In genomic region chr9:30289435-30289834, GRCh38 we compare ENCODE assay signal across 2 cellular contexts.
TF ChIP-seq lines count a peak whose summit lies in the region.

No MANE protein-coding gene starts in this region.

TF ChIP-seq in A549, 52 proteins besides CTCF, POLR2A, EP300 and RAD21 (continued from another document):
- TF ChIP-seq USF2 (IDR thresholded peaks at IDR 0.05), result no peak

TF ChIP-seq in IMR-90, 13 proteins besides CTCF, POLR2A, EP300 and RAD21 (continued from another document):
- TF ChIP-seq ELK1 (IDR thresholded peaks at IDR 0.05; ENCODE audit: borderline replicate concordance, low read depth, low read length) (no peak), FOS (IDR thresholded peaks at IDR 0.05; ENCODE audit: low read depth, low read length) (no peak), BHLHE40 (IDR thresholded peaks at IDR 0.05; ENCODE audit: low read depth, low read length) (no peak), MAZ (IDR thresholded peaks at IDR 0.05; ENCODE audit: borderline replicate concordance, low read depth, low read length) (no peak)
